ENCODE assay signal across 1 cellular context in genomic region chr9:96854073-96854876, GRCh38.
TF ChIP-seq lines count a peak whose summit lies in the region.

ZNF782 (minus strand) TSS chr9:96854514; CDS start chr9:96851961, 2,553 bp downstream.

TF ChIP-seq in K562, 482 proteins besides CTCF, POLR2A, EP300 and RAD21 (continued from another document):
- TF ChIP-seq TAF1 (IDR thresholded peaks at IDR 0.05; ENCODE audit: control insufficient read depth, extremely low read depth, insufficient read depth, low read length, severe bottlenecking) = peak; percentile 41
- peak; percentile 40; the same call in 1 of the 2 replicates for TF ChIP-seq EGR1 (conservative IDR thresholded peaks at IDR 0.05)
- TF ChIP-seq SMAD3 (CRISPR knock-in tag; conservative IDR thresholded peaks at IDR 0.05) = no peak
- no peak for TF ChIP-seq CHCHD3 (CRISPR knock-in tag; IDR thresholded peaks at IDR 0.05)
- no peak for TF ChIP-seq ZNF121 (CRISPR knock-in tag; conservative IDR thresholded peaks at IDR 0.05)
- TF ChIP-seq KDM2B (CRISPR knock-in tag; IDR thresholded peaks at IDR 0.05) = no peak
- TF ChIP-seq NCOA2 (IDR thresholded peaks at IDR 0.05; ENCODE audit: partially characterized antibody in 2 of 2) = no peak
- TF ChIP-seq ILF3 (IDR thresholded peaks at IDR 0.05; ENCODE audit: borderline replicate concordance) = no peak
- no peak for TF ChIP-seq RHOXF2B (CRISPR knock-in tag; conservative IDR thresholded peaks at IDR 0.05)
- TF ChIP-seq CCAR2 (IDR thresholded peaks at IDR 0.05; ENCODE audit: low read depth, low read length) = no peak
- peak; percentile 57; the same call in 1 of the 2 replicates for TF ChIP-seq CREB3L1 (IDR thresholded peaks at IDR 0.05; ENCODE audit: borderline replicate concordance, low read depth)
- no peak for TF ChIP-seq IRF2 (CRISPR knock-in tag; IDR thresholded peaks at IDR 0.05)
- TF ChIP-seq ETS1 (conservative IDR thresholded peaks at IDR 0.05; ENCODE audit: control insufficient read depth, low read depth, low read length) = peak; percentile 15; the same call in 1 of the 2 replicates
- TF ChIP-seq NFXL1 (CRISPR knock-in tag; IDR thresholded peaks at IDR 0.05) = no peak
- TF ChIP-seq NCOA1 (IDR thresholded peaks at IDR 0.05; ENCODE audit: low read depth) = no peak
- TF ChIP-seq ZNF511 (CRISPR knock-in tag; IDR thresholded peaks at IDR 0.05) = peak; percentile 83; the same call in 1 of the 2 replicates
- no peak for TF ChIP-seq RREB1 (CRISPR knock-in tag; IDR thresholded peaks at IDR 0.05)
- TF ChIP-seq YBX1 (IDR thresholded peaks at IDR 0.05) = no peak
- TF ChIP-seq SRF (CRISPR knock-in tag; IDR thresholded peaks at IDR 0.05) = 0 out of 4 replicates have a peak, but pooled peaks of 1 of the 2 experiments have one; percentile 42
